20 cellular contexts compared by ENCODE assay signal in the genomic region with DNA sequence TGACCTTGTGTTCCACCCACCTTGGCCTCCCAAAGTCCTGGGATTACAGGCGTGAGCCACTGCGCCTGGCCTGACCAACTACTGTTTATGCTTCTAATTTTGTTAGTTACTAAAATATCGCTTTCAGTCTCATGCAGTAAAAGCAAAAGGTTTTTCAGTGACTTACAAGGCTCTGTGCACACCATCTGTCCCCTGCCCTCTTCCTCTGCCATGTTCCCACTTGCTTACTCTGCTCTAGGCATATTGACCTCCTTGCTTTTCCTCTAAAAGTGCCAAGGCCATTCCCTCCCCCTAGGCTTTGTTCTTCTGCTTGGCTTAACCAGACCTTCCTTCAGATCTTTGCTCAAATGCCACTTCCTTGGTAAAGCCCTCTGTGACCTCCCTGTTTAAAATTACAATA.
"Had no signal": no experiment of that assay in that cellular context is flagged by ENCODE, and none has a peak within 500 bp of the region (broad histone marks: within the 10 kb centered on the region; RNA-seq: fewer than 3 reads in every experiment).

No MANE protein-coding gene starts in this region.

- H3K27ac ChIP-seq: HL-60, RWPE1 had no signal

- H3K9me3 ChIP-seq: SK-N-SH had no signal

- DNase-seq: KBM-7, MV-4-11, NCI-H1048, NCI-H1105, NCI-H1417, NCI-H1436 treated with DMSO at 0.1 percent for 48 hours, NCI-H1694, NCI-H187 treated with DMSO at 0.1 percent for 48 hours, NCI-H2029 treated with DMSO at 0.1 percent for 48 hours, NCI-H226, NCI-H446, NCI-H510A, NCI-H524 treated with DMSO at 0.1 percent for 48 hours, NCI-H69, NCI-H774, SHP77, SK-N-SH, SW 1271 had no signal
